ENCODE assay signal across 13 cellular contexts in genomic region chr3:29291982-29292363, GRCh38. TPM values are rescaled to one million over a fixed set of nuclear protein-coding genes. Genes with fewer than 3 reads are reported as not detected.
DNase-seq lines count a peak whose midpoint lies in the region; ATAC-seq and TF ChIP-seq lines count a peak whose summit lies in the region.
"Had no signal": no experiment of that assay in that cellular context is flagged by ENCODE, and none has a peak within 500 bp of the region (broad histone marks: within the 10 kb centered on the region; RNA-seq: fewer than 3 reads in every experiment).

No MANE protein-coding gene starts in this region.

- peaks cover 7% of the 10 kb centered on the region for H3K27me3 Mint-ChIP-seq in stimulated activated naive CD8-positive, alpha-beta T cell treated with anti-CD3 and anti-CD28 coated beads, Interleukin-15, amount 100 ng/mL, for 72 hours
- H3K27me3 Mint-ChIP-seq: CD4-positive, alpha-beta memory T cell had no signal

- H3K27me3 ChIP-seq in breast epithelium (no peaks in the 10 kb centered on the region), mesendoderm (ENCODE audit: insufficient read depth, low read length, poor library complexity) (no peaks in the 10 kb centered on the region), suprapubic skin (no peaks in the 10 kb centered on the region)

- no peak for TF ChIP-seq EP300 in suprapubic skin (IDR thresholded peaks at IDR 0.05)

- DNase-seq in NCI-H226 = peak; percentile 66
- no peak for DNase-seq in breast epithelium (ENCODE audit: low spot score in 2 of 2)
- no peak for DNase-seq in mesendoderm
- no peak for DNase-seq in suprapubic skin (ENCODE audit: low spot score in 2 of 2)
- DNase-seq in globus pallidus (ENCODE audit: low spot score) = no peak
- no peak for DNase-seq in stimulated activated naive CD8-positive, alpha-beta T cell treated with anti-CD3 and anti-CD28 coated beads, Interleukin-15, amount 100 ng/mL, for 72 hours
- no peak for DNase-seq in foreskin melanocyte
- DNase-seq: CD4-positive, alpha-beta memory T cell; GOT3; NCI-H1436 treated with DMSO at 0.1 percent for 48 hours; NCI-H2081; NCI-H510A; NCI-H774 had no signal

- peak overlapping the region; percentile 23 for H2BK15ac ChIP-seq in mesendoderm (replicated peaks; ENCODE audit: low read depth)

- H3K9me3 Mint-ChIP-seq in stimulated activated naive CD8-positive, alpha-beta T cell treated with anti-CD3 and anti-CD28 coated beads, Interleukin-15, amount 100 ng/mL, for 72 hours = no peaks in the 10 kb centered on the region

- no peak for ATAC-seq in stimulated activated naive CD8-positive, alpha-beta T cell treated with anti-CD3 and anti-CD28 coated beads, Interleukin-15, amount 100 ng/mL, for 72 hours

- TF ChIP-seq CTCF in breast epithelium (IDR thresholded peaks at IDR 0.05) (no peak), suprapubic skin (IDR thresholded peaks at IDR 0.05) (no peak)

- no peaks in the 10 kb centered on the region for H3K79me1 ChIP-seq in mesendoderm (ENCODE audit: low read length)

- H3K79me2 ChIP-seq in mesendoderm (ENCODE audit: control insufficient read depth, insufficient read depth, low read length) = no peaks in the 10 kb centered on the region

- H3K18ac ChIP-seq in mesendoderm (ENCODE audit: low read length) = no peak overlapping the region

- no peak overlapping the region for H3K27ac Mint-ChIP-seq in stimulated activated naive CD8-positive, alpha-beta T cell treated with anti-CD3 and anti-CD28 coated beads, Interleukin-15, amount 100 ng/mL, for 72 hours
- H3K27ac Mint-ChIP-seq: CD4-positive, alpha-beta memory T cell had no signal

- no peak overlapping the region for H4K8ac ChIP-seq in mesendoderm (ENCODE audit: low read depth, low read length)

- no peak overlapping the region for H3K56ac ChIP-seq in mesendoderm (ENCODE audit: low read length)

- H3K36me3 ChIP-seq in breast epithelium = no peaks in the 10 kb centered on the region
- H3K36me3 ChIP-seq in mesendoderm (ENCODE audit: control insufficient read depth, insufficient read depth, low read length) = no peaks in the 10 kb centered on the region
- no peaks in the 10 kb centered on the region for H3K36me3 ChIP-seq in suprapubic skin

- H3K23ac ChIP-seq in mesendoderm (ENCODE audit: low read length) = no peak overlapping the region

- H3K4me1 ChIP-seq in breast epithelium (no peaks in the 10 kb centered on the region), mesendoderm (ENCODE audit: control insufficient read depth, low read depth, low read length) (peaks cover 2% of the 10 kb centered on the region), suprapubic skin (peaks cover 30% of the 10 kb centered on the region)

- 100% methylated on average over 1 of the region's 3 CpGs for WGBS in mesendoderm (ENCODE audit: extremely low coverage, insufficient coverage, low lambda C conversion rate)
- 82% methylated on average over 3 of the region's 3 CpGs for WGBS in suprapubic skin

- no peak overlapping the region for H3K4me2 ChIP-seq in mesendoderm (ENCODE audit: low read length)

- H3K4me3 Mint-ChIP-seq in stimulated activated naive CD8-positive, alpha-beta T cell treated with anti-CD3 and anti-CD28 coated beads, Interleukin-15, amount 100 ng/mL, for 72 hours = no peak overlapping the region
- H3K4me3 Mint-ChIP-seq: CD4-positive, alpha-beta memory T cell had no signal

- no peak for TF ChIP-seq POLR2A in breast epithelium (IDR thresholded peaks at IDR 0.05)
- TF ChIP-seq POLR2A in suprapubic skin (IDR thresholded peaks at IDR 0.05) = no peak

- H3K9ac ChIP-seq in mesendoderm (ENCODE audit: low read length) = no peak overlapping the region

- H3K4me3 ChIP-seq in breast epithelium (no peak overlapping the region), mesendoderm (ENCODE audit: low read length) (no peak overlapping the region), suprapubic skin (no peak overlapping the region)

- H3K9me3 ChIP-seq in breast epithelium (no peaks in the 10 kb centered on the region), suprapubic skin (no peaks in the 10 kb centered on the region)

- no peaks in the 10 kb centered on the region for H3K4me1 Mint-ChIP-seq in stimulated activated naive CD8-positive, alpha-beta T cell treated with anti-CD3 and anti-CD28 coated beads, Interleukin-15, amount 100 ng/mL, for 72 hours
- H3K4me1 Mint-ChIP-seq: CD4-positive, alpha-beta memory T cell had no signal

- no peak overlapping the region for H2BK5ac ChIP-seq in mesendoderm (ENCODE audit: low read length)

- intact Hi-C loops in breast epithelium (cut with DNase I; ENCODE audit: low total_unique reads) = no loop called here

- H2AK5ac ChIP-seq in mesendoderm (ENCODE audit: low read length) = no peak overlapping the region

- H4K5ac ChIP-seq in mesendoderm (ENCODE audit: low read length) = no peak overlapping the region

- H2BK120ac ChIP-seq in mesendoderm (ENCODE audit: low read depth, low read length) = no peak overlapping the region

- H3K27ac ChIP-seq in breast epithelium (peak overlapping the region; percentile 29 to 67), mesendoderm (ENCODE audit: low read depth, low read length) (no peak overlapping the region), suprapubic skin (peak overlapping the region; percentile 45)

- no peak overlapping the region for H3K4ac ChIP-seq in mesendoderm (ENCODE audit: low read depth, low read length)

RNA-seq across cellular contexts. Expression of gene RBMS3, which starts 11.1 kb away (rescaled TPM):
- total RNA-seq in breast epithelium (100 to 1,000 TPM in 2 of 3 donors, 10 to 100 TPM in 1; 48.4 to 117 (median 103) TPM), suprapubic skin (10 to 100 TPM in 2 of 4 donors, 1 to 10 TPM in 2; 7.7 to 23.4 (median 11.9) TPM)
- 5.5 TPM for polyA plus RNA-seq in mesendoderm (2013, experiment 1 of 2)
- polyA plus RNA-seq in mesendoderm (2013, experiment 2 of 2) = 5.1 TPM
